Comparison of ENCODE assay signal across 10 cellular contexts in the genomic region with DNA sequence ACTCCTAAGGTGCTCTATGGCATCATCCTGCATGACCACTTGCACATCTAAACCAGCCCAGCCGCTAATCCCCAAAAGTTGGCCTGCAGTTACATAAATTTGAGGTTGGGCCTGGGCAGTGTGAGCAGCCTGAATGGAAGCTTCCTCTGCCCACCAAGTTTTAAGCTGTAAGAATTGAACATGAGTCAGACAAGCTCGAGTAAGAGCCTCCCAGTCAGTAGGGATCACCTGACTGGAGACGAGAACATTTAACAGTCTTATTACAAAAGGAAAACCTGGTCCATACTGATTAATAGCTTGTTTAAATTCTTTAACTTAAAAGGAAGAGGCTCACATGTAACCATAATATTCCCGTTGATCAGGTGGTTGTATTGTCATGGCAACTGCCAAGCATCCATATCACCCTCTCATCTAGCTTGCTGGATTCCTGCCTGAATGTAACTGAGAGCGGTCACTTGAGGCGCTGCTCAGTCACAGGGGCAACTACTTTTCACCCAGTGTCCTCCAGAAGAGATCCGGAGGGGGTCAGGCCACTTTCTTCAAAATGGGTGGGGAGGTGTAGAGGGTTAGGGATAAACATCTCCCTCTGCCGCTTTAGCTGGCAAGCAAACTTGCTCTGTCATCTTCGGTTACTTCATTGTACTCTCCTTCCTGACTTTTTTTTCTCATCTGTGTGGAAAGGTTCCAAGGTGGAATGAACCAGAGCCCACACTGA. TPM values are rescaled to one million over a fixed set of nuclear protein-coding genes. Genes with fewer than 3 reads are reported as not detected.
A peak's percentile ranks its signal among the peaks of the same experiment; 100 is the strongest.
DNase-seq lines count a peak whose midpoint lies in the region; ATAC-seq and TF ChIP-seq lines count a peak whose summit lies in the region.
"Had no signal": no experiment of that assay in that cellular context is flagged by ENCODE, and none has a peak within 500 bp of the region (broad histone marks: within the 10 kb centered on the region; RNA-seq: fewer than 3 reads in every experiment).

No MANE protein-coding gene starts in this region.

- no TSS peak for BruUV-seq in PC-9 (replicated peaks; lab: Mats Ljungman, UMichigan)

- H3K79me2 ChIP-seq in PC-9 (ENCODE audit: low read depth) (no peaks in the 10 kb centered on the region), parathyroid adenoma (no peaks in the 10 kb centered on the region)

- POLR2A ChIA-PET in PC-9 (lab: Charles Lee; ENCODE audit: unreplicated experiment): no interaction called here

- no peaks in the 10 kb centered on the region for H3K9me3 ChIP-seq in PC-9 (ENCODE audit: insufficient read depth, low read depth)
- H3K9me3 ChIP-seq in parathyroid adenoma (ENCODE audit: control insufficient read depth, low read length): no peaks in the 10 kb centered on the region

- H3K9me2 ChIP-seq in PC-9 (ENCODE audit: insufficient read depth): no peaks in the 10 kb centered on the region

- H4K20me1 ChIP-seq in PC-9 (ENCODE audit: insufficient read depth): no peaks in the 10 kb centered on the region

- no peak overlapping the region for H3K4me3 ChIP-seq in PC-9
- peak overlapping the region; percentile 1 for H3K4me3 ChIP-seq in parathyroid adenoma (ENCODE audit: low read depth, low read length)
- H3K4me3 ChIP-seq in H7 (ENCODE audit: insufficient read depth, low read depth, low read length): no peak overlapping the region

- H3K36me3 ChIP-seq in PC-9 (ENCODE audit: low read depth): no peaks in the 10 kb centered on the region
- no peaks in the 10 kb centered on the region for H3K36me3 ChIP-seq in parathyroid adenoma (ENCODE audit: control insufficient read depth, insufficient read depth, low read length)
- H3K36me3 ChIP-seq in H7 (replicated peaks; ENCODE audit: control insufficient read depth, insufficient read depth, low read length): no peaks in the 10 kb centered on the region

- no peak overlapping the region for H3K9ac ChIP-seq in parathyroid adenoma

- H2AFZ ChIP-seq in PC-9 (no peak overlapping the region), parathyroid adenoma (no peak overlapping the region)

- ATAC-seq in foreskin keratinocyte: peak; percentile 92
- ATAC-seq in GM19328 (IDR thresholded peaks at IDR 0.05; ENCODE audit: unreplicated experiment): no peak
- ATAC-seq in GM18511 (IDR thresholded peaks at IDR 0.05; ENCODE audit: unreplicated experiment): no peak
- ATAC-seq: Panc1 had no signal

- CTCF ChIA-PET in PC-9 (lab: Charles Lee): no interaction called here

- H3K27ac ChIP-seq in PC-9: no peak overlapping the region
- peak overlapping the region; percentile 35 for H3K27ac ChIP-seq in foreskin keratinocyte
- H3K27ac ChIP-seq in parathyroid adenoma: peak overlapping the region; percentile 70

- H3K27me3 ChIP-seq in PC-9 (ENCODE audit: insufficient read depth, low read depth) (no peaks in the 10 kb centered on the region), foreskin keratinocyte (no peaks in the 10 kb centered on the region), parathyroid adenoma (ENCODE audit: control insufficient read depth, insufficient read depth, low read length) (no peaks in the 10 kb centered on the region), H7 (ENCODE audit: control insufficient read depth, insufficient read depth, low read length) (no peaks in the 10 kb centered on the region)

- H3K4me1 ChIP-seq in PC-9 (replicated peaks; ENCODE audit: insufficient read depth): no peaks in the 10 kb centered on the region
- H3K4me1 ChIP-seq in foreskin keratinocyte: peaks cover 26% of the 10 kb centered on the region
- peaks cover 16% of the 10 kb centered on the region for H3K4me1 ChIP-seq in parathyroid adenoma

- TF ChIP-seq CTCF in PC-9 (conservative IDR thresholded peaks at IDR 0.05) (no peak), foreskin keratinocyte (conservative IDR thresholded peaks at IDR 0.05) (peak; percentile 59), parathyroid adenoma (IDR thresholded peaks at IDR 0.05) (peak; percentile 39)

- H3K4me2 ChIP-seq in PC-9 (0 out of 2 replicates have a peak overlapping the region, but pooled peaks have one; percentile 16), parathyroid adenoma (ENCODE audit: low read length) (peak overlapping the region; percentile 47)

- no peaks in the 10 kb centered on the region for H3F3A ChIP-seq in PC-9 (ENCODE audit: insufficient read depth, low read depth)

- peak; percentile 64 for DNase-seq in DMS79 treated with DMSO at 0.1 percent for 48 hours (lab: John Stamatoyannopoulos, UW)
- DNase-seq in PC-9: peak in 1 of 2 experiments; percentile 46
- peak; percentile 80 to 94 for DNase-seq in foreskin keratinocyte
- no peak for DNase-seq in SW480 (ENCODE audit: low spot score)
- no peak for DNase-seq in H7
- DNase-seq: nephron progenitor cell had no signal

- intact Hi-C loops in PC-9 (cut with micrococcal nuclease; ENCODE audit: unreplicated experiment): no loop called here

RNA-seq across cellular contexts. Expression of a gene that starts 56.6 kb away (rescaled TPM):
- total RNA-seq in PC-9 (2021): 251 and 258 TPM in 2 replicates
- total RNA-seq in foreskin keratinocyte: 383 and 394 TPM in 2 replicates
- 293 and 310 TPM in 2 replicates for polyA plus RNA-seq in foreskin keratinocyte
- 219 and 254 TPM in 2 replicates for total RNA-seq in H7 (2014; rRNA removed; shearing (Covaris generic))

Comparison
In these comparisons a context has a peak if more than half of its experiments do, and no peak if none do; other contexts are left out.
1. DNase-seq: peak in DMS79 treated with DMSO at 0.1 percent for 48 hours (single experiment) and foreskin keratinocyte (2 of 2); none in SW480 (single experiment) and H7 (single experiment).